In the genomic region with DNA sequence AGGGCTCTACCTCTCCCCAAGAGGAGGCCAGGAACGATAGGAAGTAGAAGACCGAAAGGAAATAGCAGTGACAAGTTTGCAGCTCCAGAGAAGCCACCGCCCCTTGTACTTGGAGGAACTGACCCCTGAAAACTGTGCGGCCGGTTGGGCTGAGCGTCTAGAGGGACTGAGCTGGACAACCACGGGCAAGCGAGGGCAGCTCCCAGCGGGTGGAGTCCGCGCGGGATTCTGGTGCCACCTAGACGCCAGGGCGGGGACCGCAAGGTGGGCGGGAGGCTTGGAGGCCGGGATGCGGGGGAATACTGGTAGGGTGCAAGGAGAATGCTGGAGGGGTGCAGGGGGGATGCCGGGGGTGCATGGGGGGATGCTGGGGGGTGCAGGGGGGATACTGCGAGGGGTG, we compare ENCODE assay signal across 8 cellular contexts. TPM values are rescaled to one million over a fixed set of nuclear protein-coding genes. Genes with fewer than 3 reads are reported as not detected.
DNase-seq lines count a peak whose midpoint lies in the region; ATAC-seq and TF ChIP-seq lines count a peak whose summit lies in the region.

No MANE protein-coding gene starts in this region.

- H3K4me2 ChIP-seq in PC-9: no peak overlapping the region; the same call in 1 of the 2 replicates

- intact Hi-C loops in activated CD4-positive, alpha-beta T cell treated with anti-CD3 and anti-CD28 coated beads, Interleukin-2, amount 10 ng/mL, durations not matched to agents 24 days and 14 days (cut with micrococcal nuclease): loop anchor here (10.0 kb wide), 1 partner anchor 132 kb away; no protein-coding TSS in a partner anchor
- intact Hi-C loops in PC-9 (cut with micrococcal nuclease; ENCODE audit: unreplicated experiment): loop anchor here (1.0 kb wide), 1 partner anchor 133 kb away; no protein-coding TSS in a partner anchor

- DNase-seq in activated CD4-positive, alpha-beta T cell treated with anti-CD3 and anti-CD28 coated beads, Interleukin-2, amount 10 ng/mL, durations not matched to agents 24 days and 14 days: peak; percentile 65
- DNase-seq in activated CD4-positive, alpha-beta T cell treated with anti-CD3 and anti-CD28 coated beads for 1 hour: no peak
- DNase-seq in PC-9 (peak in 1 of 2 experiments; percentile 49), endodermal cell (peak; percentile 88), mesothelial cell of epicardium (ENCODE audit: low spot score in 2 of 2, unreplicated experiment in 2 of 2) (peak in 1 of 2 experiments; percentile 55), NCI-H1694 (lab: John Stamatoyannopoulos, UW) (no peak), dedifferentiated amniotic fluid mesenchymal stem cell (ENCODE audit: extremely low spot score) (no peak)

- no peak overlapping the region for H3K9ac ChIP-seq in endodermal cell (ENCODE audit: extremely low read depth, low read length, poor library complexity, severe bottlenecking)

- TF ChIP-seq CTCF in PC-9 (conservative IDR thresholded peaks at IDR 0.05) (peak; percentile 27; the same call in 1 of the 2 replicates), endodermal cell (conservative IDR thresholded peaks at IDR 0.05) (peak; percentile 57), mesothelial cell of epicardium (IDR thresholded peaks at IDR 0.05; ENCODE audit: unreplicated experiment) (no peak)

- H3K4me1 ChIP-seq in PC-9 (replicated peaks; ENCODE audit: insufficient read depth) (no peaks in the 10 kb centered on the region), endodermal cell (ENCODE audit: control insufficient read depth, insufficient read depth, low read length) (no peaks in the 10 kb centered on the region)

- H3K9me3 ChIP-seq in PC-9 (ENCODE audit: insufficient read depth, low read depth) (no peaks in the 10 kb centered on the region), endodermal cell (ENCODE audit: control insufficient read depth, low read length) (peaks cover 8% of the 10 kb centered on the region)

- peaks cover 2% of the 10 kb centered on the region for H3K36me3 Mint-ChIP-seq in activated CD4-positive, alpha-beta T cell treated with anti-CD3 and anti-CD28 coated beads, Interleukin-2, amount 10 ng/mL, durations not matched to agents 24 days and 14 days (ENCODE audit: low read depth)
- peaks cover 9% of the 10 kb centered on the region for H3K36me3 Mint-ChIP-seq in endodermal cell (ENCODE audit: low read depth)
- no peaks in the 10 kb centered on the region for H3K36me3 Mint-ChIP-seq in mesothelial cell of epicardium

- no peaks in the 10 kb centered on the region for H3F3A ChIP-seq in PC-9 (ENCODE audit: insufficient read depth, low read depth)

- no peaks in the 10 kb centered on the region for H3K9me2 ChIP-seq in PC-9 (ENCODE audit: insufficient read depth)

- H3K79me2 ChIP-seq in PC-9 (ENCODE audit: low read depth): no peaks in the 10 kb centered on the region

- no peak overlapping the region for H3K27ac Mint-ChIP-seq in activated CD4-positive, alpha-beta T cell treated with anti-CD3 and anti-CD28 coated beads, Interleukin-2, amount 10 ng/mL, durations not matched to agents 24 days and 14 days
- H3K27ac Mint-ChIP-seq in endodermal cell (no peak overlapping the region), mesothelial cell of epicardium (no peak overlapping the region)

- WGBS in endodermal cell (ENCODE audit: insufficient coverage in 1 of 2, insufficient read length in 1 of 2), 2 experiments: 19 to 21% methylated on average over 4 to 16 of the region's 20 CpGs

- H3K4me3 ChIP-seq in PC-9 (no peak overlapping the region), endodermal cell (ENCODE audit: low read length) (no peak overlapping the region)

- no peak overlapping the region for H3K27ac ChIP-seq in PC-9
- H3K27ac ChIP-seq in endodermal cell (ENCODE audit: low read depth, low read length): no peak overlapping the region

- CTCF ChIA-PET in PC-9 (lab: Charles Lee): interaction anchor here (0.5 to 1.0 kb wide), 3 partner anchors 132 to 259 kb away, joined by 4 read pairs; no protein-coding TSS in a partner anchor

- peaks cover 20% of the 10 kb centered on the region for H3K4me1 Mint-ChIP-seq in activated CD4-positive, alpha-beta T cell treated with anti-CD3 and anti-CD28 coated beads, Interleukin-2, amount 10 ng/mL, durations not matched to agents 24 days and 14 days
- H3K4me1 Mint-ChIP-seq in endodermal cell (peaks cover 22% of the 10 kb centered on the region), mesothelial cell of epicardium (peaks cover 23% of the 10 kb centered on the region)

- ATAC-seq in activated CD4-positive, CD25-positive, alpha-beta regulatory T cell treated with anti-CD3 and anti-CD28 coated beads, Interleukin-2, amount 50 U/mL, for 24 hours: no peak

- H2AFZ ChIP-seq in PC-9: no peak overlapping the region

- POLR2A ChIA-PET in PC-9 (lab: Charles Lee; ENCODE audit: unreplicated experiment): no interaction called here

- no peaks in the 10 kb centered on the region for H3K36me3 ChIP-seq in PC-9 (ENCODE audit: low read depth)
- H3K36me3 ChIP-seq in endodermal cell (ENCODE audit: control insufficient read depth, insufficient read depth, low read length): no peaks in the 10 kb centered on the region

- no TSS peak for BruUV-seq in PC-9 (replicated peaks; lab: Mats Ljungman, UMichigan)

- no peaks in the 10 kb centered on the region for H3K9me3 Mint-ChIP-seq in activated CD4-positive, alpha-beta T cell treated with anti-CD3 and anti-CD28 coated beads, Interleukin-2, amount 10 ng/mL, durations not matched to agents 24 days and 14 days
- peaks cover 17% of the 10 kb centered on the region for H3K9me3 Mint-ChIP-seq in endodermal cell
- peaks cover 6% of the 10 kb centered on the region for H3K9me3 Mint-ChIP-seq in mesothelial cell of epicardium

- H3K27me3 ChIP-seq in PC-9 (ENCODE audit: insufficient read depth, low read depth): peaks cover 37% of the 10 kb centered on the region
- peaks cover 70% of the 10 kb centered on the region for H3K27me3 ChIP-seq in endodermal cell (ENCODE audit: control insufficient read depth, insufficient read depth, low read length, poor library complexity, severe bottlenecking)

- peak overlapping the region; percentile 59 for H3K4me3 Mint-ChIP-seq in activated CD4-positive, alpha-beta T cell treated with anti-CD3 and anti-CD28 coated beads, Interleukin-2, amount 10 ng/mL, durations not matched to agents 24 days and 14 days
- H3K4me3 Mint-ChIP-seq in endodermal cell (no peak overlapping the region), mesothelial cell of epicardium (peak overlapping the region; percentile 29)

- H3K27me3 Mint-ChIP-seq in activated CD4-positive, alpha-beta T cell treated with anti-CD3 and anti-CD28 coated beads, Interleukin-2, amount 10 ng/mL, durations not matched to agents 24 days and 14 days: peaks cover 70% of the 10 kb centered on the region
- H3K27me3 Mint-ChIP-seq in endodermal cell (ENCODE audit: insufficient read depth) (peaks cover 81% of the 10 kb centered on the region), mesothelial cell of epicardium (ENCODE audit: low read depth) (peaks cover 78% of the 10 kb centered on the region)

- no peaks in the 10 kb centered on the region for H4K20me1 ChIP-seq in PC-9 (ENCODE audit: insufficient read depth)

RNA-seq across cellular contexts. Expression of gene SLC6A4, which starts 1.3 kb away (rescaled TPM):
- total RNA-seq in activated CD4-positive, alpha-beta T cell treated with anti-CD3 and anti-CD28 coated beads, Interleukin-2, amount 10 ng/mL, durations not matched to agents 24 days and 14 days: not detected in 2 replicates
- total RNA-seq in PC-9 (2021): not detected in 2 replicates
- total RNA-seq in endodermal cell: 1 to 10 TPM in 1 of 2 donors, under 1 TPM in 1; 0.38 to 1.8 TPM
- not detected for polyA plus RNA-seq in endodermal cell (2013, experiment 1 of 2)
- not detected for polyA plus RNA-seq in endodermal cell (2013, experiment 2 of 2)
- 0.84 to 1.1 TPM (median 0.91 TPM) in 3 replicates for total RNA-seq in mesothelial cell of epicardium

RNA-seq across cellular contexts. Expression of gene BLMH, which starts 54.9 kb away (rescaled TPM):
- total RNA-seq in activated CD4-positive, alpha-beta T cell treated with anti-CD3 and anti-CD28 coated beads, Interleukin-2, amount 10 ng/mL, durations not matched to agents 24 days and 14 days: 68.2 and 72.8 TPM in 2 replicates
- total RNA-seq in PC-9 (2021): 20.7 and 23.4 TPM in 2 replicates
- 10 to 100 TPM; 84.7 to 92.0 TPM for total RNA-seq in endodermal cell
- 65.9 TPM for polyA plus RNA-seq in endodermal cell (2013, experiment 1 of 2)
- polyA plus RNA-seq in endodermal cell (2013, experiment 2 of 2): 59.6 TPM
- total RNA-seq in mesothelial cell of epicardium: 44.7 to 47.9 TPM (median 46.4 TPM) in 3 replicates

Comparison
In these comparisons a context has a peak if more than half of its experiments do, and no peak if none do; other contexts are left out.
1. DNase-seq: peak in activated CD4-positive, alpha-beta T cell treated with anti-CD3 and anti-CD28 coated beads, Interleukin-2, amount 10 ng/mL, durations not matched to agents 24 days and 14 days (single experiment) and endodermal cell (single experiment); none in activated CD4-positive, alpha-beta T cell treated with anti-CD3 and anti-CD28 coated beads for 1 hour (single experiment), NCI-H1694 (single experiment) and dedifferentiated amniotic fluid mesenchymal stem cell (single experiment).